In genomic region chr12:12474471-12474928, GRCh38 we compare ENCODE assay signal across 9 cellular contexts.
DNase-seq lines count a peak whose midpoint lies in the region; ATAC-seq and TF ChIP-seq lines count a peak whose summit lies in the region.
"Had no signal": no experiment of that assay in that cellular context is flagged by ENCODE, and none has a peak within 500 bp of the region (broad histone marks: within the 10 kb centered on the region; RNA-seq: fewer than 3 reads in every experiment).

No MANE protein-coding gene starts in this region.

- H4K20me1 ChIP-seq in OCI-LY3 (ENCODE audit: insufficient read depth, low read length) (no peaks in the 10 kb centered on the region), mammary epithelial cell (ENCODE audit: insufficient read depth, low read length) (no peaks in the 10 kb centered on the region)

- H3K9ac ChIP-seq in OCI-LY3 (ENCODE audit: low read length) (no peak overlapping the region), mammary epithelial cell (ENCODE audit: insufficient read depth, low read length) (no peak overlapping the region)

- H3K4me1 Mint-ChIP-seq in CD14-positive monocyte, result peaks cover 5% of the 10 kb centered on the region
- H3K4me1 Mint-ChIP-seq in stimulated activated naive B cell treated with anti-CD40 and anti-IgM and Interleukin-4, amounts not matched to agents 10 μg/mL and 1 μg/mL and 100 μg/mL, for 72 hours, result peaks cover 8 to 16% of the 10 kb centered on the region in 2 donors

- H3K9me3 ChIP-seq in OCI-LY3 (ENCODE audit: insufficient read depth, low read length) (no peaks in the 10 kb centered on the region), mammary epithelial cell (replicated peaks; ENCODE audit: insufficient read depth, low read length) (no peaks in the 10 kb centered on the region), testis (no peaks in the 10 kb centered on the region)

- no peak for TF ChIP-seq POLR2A in testis (IDR thresholded peaks at IDR 0.05)

- ATAC-seq in GM21390 (IDR thresholded peaks at IDR 0.05; ENCODE audit: unreplicated experiment), result peak; percentile 20
- ATAC-seq in stimulated activated naive B cell treated with anti-CD40 and anti-IgM and Interleukin-4, amounts not matched to agents 10 μg/mL and 1 μg/mL and 100 μg/mL, for 72 hours (replicated peaks), result no peak

- BruUV-seq in mammary epithelial cell (replicated peaks; lab: Mats Ljungman, UMichigan), result TSS peak; percentile 22

- TF ChIP-seq CTCF in CD14-positive monocyte (IDR thresholded peaks at IDR 0.05) (no peak), OCI-LY3 (IDR thresholded peaks at IDR 0.05; ENCODE audit: low read depth, low read length) (no peak), mammary epithelial cell (conservative IDR thresholded peaks at IDR 0.05 in 1 of 2, IDR thresholded peaks at IDR 0.05 in 1 of 2; ENCODE audit: extremely low read depth in 1 of 2, insufficient read depth in 1 of 2, low read depth in 1 of 2, low read length in 2 of 2) (no peak), testis (IDR thresholded peaks at IDR 0.05) (no peak)

- CTCF ChIA-PET in mammary epithelial cell (lab: Charles Lee; ENCODE audit: low non-redundant PET), result no interaction called here

- H3K9me3 Mint-ChIP-seq in CD14-positive monocyte, result peaks cover 0 to 3% (median 1%) of the 10 kb centered on the region in 7 donors
- H3K9me3 Mint-ChIP-seq in stimulated activated naive B cell treated with anti-CD40 and anti-IgM and Interleukin-4, amounts not matched to agents 10 μg/mL and 1 μg/mL and 100 μg/mL, for 72 hours, result no peaks in the 10 kb centered on the region

- H3K36me3 Mint-ChIP-seq in CD14-positive monocyte, result peaks cover 27 to 30% of the 10 kb centered on the region in 2 donors
- H3K36me3 Mint-ChIP-seq in stimulated activated naive B cell treated with anti-CD40 and anti-IgM and Interleukin-4, amounts not matched to agents 10 μg/mL and 1 μg/mL and 100 μg/mL, for 72 hours, result peaks cover 27 to 61% of the 10 kb centered on the region in 2 donors

- dilution Hi-C loops in mammary epithelial cell (cut with HindIII; ENCODE audit: low sequenced_read_pairs), result loop anchor here (5.0 kb wide), 1 partner anchor 42 kb away; no protein-coding TSS in a partner anchor

- 0 out of 2 replicates have a peak overlapping the region, but pooled peaks have one; percentile 3 for H3K4me2 ChIP-seq in OCI-LY3 (ENCODE audit: low read length)
- no peak overlapping the region for H3K4me2 ChIP-seq in mammary epithelial cell (ENCODE audit: insufficient read depth, low read depth, low read length)

- no peak overlapping the region for H2AFZ ChIP-seq in OCI-LY3 (ENCODE audit: low read depth, low read length)
- H2AFZ ChIP-seq in mammary epithelial cell (ENCODE audit: low read depth, low read length), result no peak overlapping the region

- H3K27me3 ChIP-seq in OCI-LY3 (ENCODE audit: low read depth, low read length) (no peaks in the 10 kb centered on the region), mammary epithelial cell (ENCODE audit: insufficient read depth, low read length) (no peaks in the 10 kb centered on the region), testis (no peaks in the 10 kb centered on the region)

- peaks cover 0 to 5% (median 0%) of the 10 kb centered on the region in 3 donors for H3K27me3 Mint-ChIP-seq in CD14-positive monocyte (ENCODE audit: low read depth in 3 of 3)
- no peaks in the 10 kb centered on the region for H3K27me3 Mint-ChIP-seq in stimulated activated naive B cell treated with anti-CD40 and anti-IgM and Interleukin-4, amounts not matched to agents 10 μg/mL and 1 μg/mL and 100 μg/mL, for 72 hours

- DNase-seq in CD14-positive monocyte (ENCODE audit: low spot score) (no peak), mammary epithelial cell (no peak), epidermal melanocyte (ENCODE audit: insufficient read length, low spot score) (no peak), testis (no peak), NCI-H2029 (lab: John Stamatoyannopoulos, UW) (no peak)
- DNase-seq in stimulated activated naive B cell treated with anti-CD40 and anti-IgM and Interleukin-4, amounts not matched to agents 10 μg/mL and 1 μg/mL and 100 μg/mL, for 72 hours, result no peak
- DNase-seq: left cardiac atrium had no signal

- in situ Hi-C loops in mammary epithelial cell (cut with MboI; ENCODE audit: low sequenced_read_pairs in 2 of 2), result no loop called here

- peak overlapping the region in 6 of 7 donors; percentile 20 to 75 (median 58) for H3K27ac Mint-ChIP-seq in CD14-positive monocyte
- H3K27ac Mint-ChIP-seq in stimulated activated naive B cell treated with anti-CD40 and anti-IgM and Interleukin-4, amounts not matched to agents 10 μg/mL and 1 μg/mL and 100 μg/mL, for 72 hours, result no peak overlapping the region

- H3K4me1 ChIP-seq in OCI-LY3 (ENCODE audit: low read length) (peaks cover 4% of the 10 kb centered on the region), mammary epithelial cell (ENCODE audit: insufficient read depth, low read length) (peaks cover 5% of the 10 kb centered on the region), testis (no peaks in the 10 kb centered on the region)

- H3K4me3 Mint-ChIP-seq in CD14-positive monocyte, result no peak overlapping the region
- H3K4me3 Mint-ChIP-seq in stimulated activated naive B cell treated with anti-CD40 and anti-IgM and Interleukin-4, amounts not matched to agents 10 μg/mL and 1 μg/mL and 100 μg/mL, for 72 hours, result no peak overlapping the region

- H3K27ac ChIP-seq in OCI-LY3 (ENCODE audit: low read length) (no peak overlapping the region), mammary epithelial cell (ENCODE audit: insufficient read depth, low read depth, low read length) (no peak overlapping the region), testis (no peak overlapping the region)

- intact Hi-C loops in CD14-positive monocyte (cut with micrococcal nuclease) (no loop called here), mammary epithelial cell (cut with micrococcal nuclease) (loop anchor here (10.0 kb wide), 1 partner anchor 230 kb away; no protein-coding TSS in a partner anchor), testis (cut with DNase I; ENCODE audit: low total_unique reads) (no loop called here)

- H3K36me3 ChIP-seq in OCI-LY3 (replicated peaks; ENCODE audit: low read depth, low read length) (no peaks in the 10 kb centered on the region), mammary epithelial cell (ENCODE audit: insufficient read depth, low read length) (no peaks in the 10 kb centered on the region), testis (ENCODE audit: low read depth, missing control alignments) (no peaks in the 10 kb centered on the region)

- H3K79me2 ChIP-seq in OCI-LY3 (ENCODE audit: low read length), result no peaks in the 10 kb centered on the region
- no peaks in the 10 kb centered on the region for H3K79me2 ChIP-seq in mammary epithelial cell (ENCODE audit: insufficient read depth, low read length)

- H3K4me3 ChIP-seq in OCI-LY3 (ENCODE audit: low read length), result no peak overlapping the region
- no peak overlapping the region for H3K4me3 ChIP-seq in mammary epithelial cell (replicated peaks in 1 of 3; ENCODE audit: insufficient read depth in 1 of 3, low read depth in 2 of 3, low read length in 3 of 3)
- no peak overlapping the region for H3K4me3 ChIP-seq in testis

- WGBS in mammary epithelial cell (ENCODE audit: low coverage, missing lambda C conversion rate), result 88% methylated on average over 8 of the region's 8 CpGs
- WGBS in testis, 2 donors, result 87 to 95% methylated on average over 8 of the region's 8 CpGs
